8 cellular contexts compared by ENCODE assay signal in genomic region chr22:35257321-35258143, GRCh38.
DNase-seq lines count a peak whose midpoint lies in the region; ATAC-seq lines count a peak whose summit lies in the region.

A gene with protein sequence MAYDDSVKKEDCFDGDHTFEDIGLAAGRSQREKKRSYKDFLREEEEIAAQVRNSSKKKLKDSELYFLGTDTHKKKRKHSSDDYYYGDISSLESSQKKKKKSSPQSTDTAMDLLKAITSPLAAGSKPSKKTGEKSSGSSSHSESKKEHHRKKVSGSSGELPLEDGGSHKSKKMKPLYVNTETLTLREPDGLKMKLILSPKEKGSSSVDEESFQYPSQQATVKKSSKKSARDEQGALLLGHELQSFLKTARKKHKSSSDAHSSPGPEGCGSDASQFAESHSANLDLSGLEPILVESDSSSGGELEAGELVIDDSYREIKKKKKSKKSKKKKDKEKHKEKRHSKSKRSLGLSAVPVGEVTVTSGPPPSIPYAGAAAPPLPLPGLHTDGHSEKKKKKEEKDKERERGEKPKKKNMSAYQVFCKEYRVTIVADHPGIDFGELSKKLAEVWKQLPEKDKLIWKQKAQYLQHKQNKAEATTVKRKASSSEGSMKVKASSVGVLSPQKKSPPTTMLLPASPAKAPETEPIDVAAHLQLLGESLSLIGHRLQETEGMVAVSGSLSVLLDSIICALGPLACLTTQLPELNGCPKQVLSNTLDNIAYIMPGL (plus strand): TSS chr22:35257493. CDS start chr22:35262391, 4,898 bp downstream.

- ATAC-seq in GM18870 (IDR thresholded peaks at IDR 0.05; ENCODE audit: unreplicated experiment), result peak; percentile 83
- peak; percentile 75 for ATAC-seq in HG03108 (IDR thresholded peaks at IDR 0.05; ENCODE audit: unreplicated experiment)

- peak within 1 kb of the TSS; percentile 4 for H3K27ac ChIP-seq in caudate nucleus (ENCODE audit: low read depth, low read length)

- DNase-seq in AG08396 (ENCODE audit: low spot score) (peak; percentile 96), NCI-H226 (peak; percentile 76), caudate nucleus (lab: John Stamatoyannopoulos, UW) (peak in 60 of 61 donors; percentile 49 to 92 (median 80)), inferior parietal cortex (ENCODE audit: extremely low spot score) (peak; percentile 87), smooth muscle cell of the brain vasculature (ENCODE audit: low read depth, low spot score) (peak; percentile 70)
- DNase-seq in activated CD4-positive, CD25-positive, alpha-beta regulatory T cell (lab: John Stamatoyannopoulos, UW), result peak; percentile 66 to 79 (median 70)

Comparison
In these comparisons a context has a peak if more than half of its experiments do, and no peak if none do; other contexts are left out.
1. Peak in every context shown above with its lines: DNase-seq, ATAC-seq and H3K27ac ChIP-seq.